ENCODE assay signal across 10 cellular contexts in the genomic region with DNA sequence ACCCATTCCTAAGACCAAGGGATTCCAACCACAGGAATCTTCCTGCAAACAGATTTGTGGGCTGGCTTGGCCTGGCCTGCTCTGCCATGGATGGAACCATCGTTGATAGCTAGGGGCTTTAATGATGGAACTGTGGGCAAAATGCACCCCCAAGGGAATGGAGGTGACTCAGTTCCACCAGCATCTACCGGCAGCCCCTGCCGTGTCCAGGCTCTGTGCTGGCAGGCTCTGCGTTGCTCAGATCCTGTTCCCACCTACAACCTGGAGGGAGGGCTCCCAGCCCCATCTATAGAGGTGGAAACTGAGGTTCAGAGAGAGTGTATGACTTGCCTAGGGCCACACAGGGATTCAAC.
DNase-seq lines count a peak whose midpoint lies in the region; FAIRE-seq and TF ChIP-seq lines count a peak whose summit lies in the region.
"Had no signal": no experiment of that assay in that cellular context is flagged by ENCODE, and none has a peak within 500 bp of the region (broad histone marks: within the 10 kb centered on the region; RNA-seq: fewer than 3 reads in every experiment).

No MANE protein-coding gene starts in this region.

- no peak overlapping the region for H3K4me3 ChIP-seq in HUES48 (ENCODE audit: low read depth, low read length)
- no peak overlapping the region for H3K4me3 ChIP-seq in iPS-18a (ENCODE audit: low read length)
- no peak overlapping the region for H3K4me3 ChIP-seq in HAP-1
- H3K4me3 ChIP-seq: K562, Peyer's patch had no signal

- H3K9ac ChIP-seq in HUES48 (ENCODE audit: low read depth, low read length) (0 out of 2 replicates have a peak overlapping the region, but pooled peaks have one; percentile 82), iPS-18a (ENCODE audit: low read length) (peak overlapping the region; percentile 56)

- no peaks in the 10 kb centered on the region for H3K9me3 ChIP-seq in HUES48 (ENCODE audit: control insufficient read depth, insufficient read depth, low read length)
- H3K9me3 ChIP-seq in iPS-18a (ENCODE audit: control insufficient read depth, low read depth, low read length) = no peaks in the 10 kb centered on the region
- no peaks in the 10 kb centered on the region for H3K9me3 ChIP-seq in HAP-1

- FAIRE-seq in frontal cortex (lab: Jason Lieb, UNC) = no peak

- no peak for TF ChIP-seq CTCF in VCaP (conservative IDR thresholded peaks at IDR 0.05)

- no peak overlapping the region for H3K27ac ChIP-seq in HUES48 (ENCODE audit: low read depth, low read length)
- H3K27ac ChIP-seq in VCaP = peak overlapping the region; percentile 59; the same call in 1 of the 2 replicates
- H3K27ac ChIP-seq in iPS-18a (ENCODE audit: low read length) = no peak overlapping the region
- H3K27ac ChIP-seq: Peyer's patch had no signal

- H3K4me1 ChIP-seq in HUES48 (ENCODE audit: control insufficient read depth, insufficient read depth, low read length) (peaks cover 4% of the 10 kb centered on the region; the same call in 1 of the 2 replicates), iPS-18a (ENCODE audit: control insufficient read depth, low read depth, low read length) (peaks cover 4% of the 10 kb centered on the region), HAP-1 (peaks cover 30% of the 10 kb centered on the region)

- in situ Hi-C loops in HAP-1 (cut with MboI; ENCODE audit: low sequenced_read_pairs) = loop anchor here (5.0 to 10.0 kb wide), 2 partner anchors 151 to 564 kb away; no protein-coding TSS in a partner anchor

- H3K36me3 ChIP-seq in HUES48 (ENCODE audit: control insufficient read depth, insufficient read depth, low read length) = no peaks in the 10 kb centered on the region
- H3K36me3 ChIP-seq in iPS-18a (ENCODE audit: control insufficient read depth, low read depth, low read length) = no peaks in the 10 kb centered on the region
- no peaks in the 10 kb centered on the region for H3K36me3 ChIP-seq in HAP-1 (replicated peaks)
- H3K36me3 ChIP-seq: Peyer's patch had no signal

- DNase-seq in HAP-1 (ENCODE audit: low spot score in 2 of 2) (no peak), NAMALWA (ENCODE audit: low spot score) (no peak), frontal cortex (ENCODE audit: low spot score in 2 of 2) (no peak)
- DNase-seq in stimulated activated CD4-positive, alpha-beta T cell treated with anti-CD3 and anti-CD28 coated beads, Interleukin-4, amount 100 ng/mL, for 1 hour = no peak
- DNase-seq: SIG-M5 had no signal

- H3K27me3 ChIP-seq in HUES48 (ENCODE audit: control insufficient read depth, insufficient read depth, low read length) = peaks cover 3% of the 10 kb centered on the region
- peaks cover 8% of the 10 kb centered on the region for H3K27me3 ChIP-seq in iPS-18a (ENCODE audit: control insufficient read depth, insufficient read depth, low read length)
- no peaks in the 10 kb centered on the region; the same call in 1 of the 2 replicates for H3K27me3 ChIP-seq in HAP-1 (ENCODE audit: low read depth)
- H3K27me3 ChIP-seq: Peyer's patch had no signal
